In genomic region chr9:28921857-28922500, GRCh38 we compare ENCODE assay signal across 26 cellular contexts.
"Had no signal": no experiment of that assay in that cellular context is flagged by ENCODE, and none has a peak within 500 bp of the region (broad histone marks: within the 10 kb centered on the region; RNA-seq: fewer than 3 reads in every experiment).

No MANE protein-coding gene starts in this region.

- H3K27me3 Mint-ChIP-seq: activated CD4-positive, alpha-beta memory T cell treated with anti-CD3 and anti-CD28 coated beads, Interleukin-2, amount 10 ng/mL, durations not matched to agents 7 days and 5 days; activated CD4-positive, alpha-beta T cell treated with anti-CD3 and anti-CD28 coated beads for 36 hours; activated naive CD8-positive, alpha-beta T cell; central memory CD8-positive, alpha-beta T cell; IgD-negative memory B cell; T-helper 17 cell had no signal

- H3K36me3 Mint-ChIP-seq: activated naive CD8-positive, alpha-beta T cell; brain; IgD-negative memory B cell had no signal

- H3K36me3 ChIP-seq: Peyer's patch, SJSA1, WERI-Rb-1 had no signal

- H3K4me3 Mint-ChIP-seq: activated CD4-positive, alpha-beta memory T cell treated with anti-CD3 and anti-CD28 coated beads, Interleukin-2, amount 10 ng/mL, durations not matched to agents 7 days and 5 days; activated CD4-positive, alpha-beta T cell treated with anti-CD3 and anti-CD28 coated beads for 36 hours; activated naive CD4-positive, alpha-beta T cell treated with anti-CD3 and anti-CD28 coated beads for 36 hours; activated naive CD8-positive, alpha-beta T cell; central memory CD8-positive, alpha-beta T cell; IgD-negative memory B cell; T-helper 17 cell had no signal

- H3K27ac Mint-ChIP-seq: activated CD4-positive, alpha-beta memory T cell treated with anti-CD3 and anti-CD28 coated beads, Interleukin-2, amount 10 ng/mL, durations not matched to agents 7 days and 5 days; activated CD4-positive, alpha-beta T cell treated with anti-CD3 and anti-CD28 coated beads for 36 hours; activated naive CD4-positive, alpha-beta T cell treated with anti-CD3 and anti-CD28 coated beads for 36 hours; activated naive CD8-positive, alpha-beta T cell; IgD-negative memory B cell; T-helper 17 cell had no signal

- FAIRE-seq: astrocyte had no signal

- H3K9me3 ChIP-seq: Peyer's patch, SJSA1 had no signal

- ATAC-seq: activated CD4-positive, alpha-beta T cell treated with anti-CD3 and anti-CD28 coated beads for 36 hours; T-helper 17 cell had no signal

- DNase-seq: activated CD4-positive, alpha-beta memory T cell treated with anti-CD3 and anti-CD28 coated beads, Interleukin-2, amount 10 ng/mL, durations not matched to agents 7 days and 5 days; activated CD4-positive, alpha-beta T cell treated with anti-CD3 and anti-CD28 coated beads for 36 hours; activated CD4-positive, alpha-beta T cell treated with anti-CD3 and anti-CD28 coated beads, Interleukin-2, amount 50 U/mL, for 1 hour; activated CD8-positive, alpha-beta memory T cell treated with anti-CD3 and anti-CD28 coated beads, Interleukin-2, amount 50 U/mL, for 48 hours; activated effector memory CD4-positive, alpha-beta T cell treated with Interleukin-2 at 50 U/mL for 16 hours; activated naive CD4-positive, alpha-beta T cell treated with anti-CD3 and anti-CD28 coated beads for 36 hours; activated T-cell treated with anti-CD3 and anti-CD28 coated beads, Interleukin-2, amount 50 U/mL, for 1 hour; amygdala; KG1; NCI-H1092; NCI-H1417; NCI-H1694; NCI-H2029; NCI-H345; NCI-H510A; Peyer's patch; SHP77; T-helper 17 cell; T-helper 9 cell; WERI-Rb-1 had no signal

- H3K9me3 Mint-ChIP-seq: activated naive CD4-positive, alpha-beta T cell treated with anti-CD3 and anti-CD28 coated beads for 36 hours; brain had no signal

- H3K4me3 ChIP-seq: Peyer's patch, SJSA1 had no signal

- H3K27me3 ChIP-seq: Peyer's patch, SJSA1 had no signal

- H3K4me1 ChIP-seq: Peyer's patch, SJSA1 had no signal

- H3K27ac ChIP-seq: Peyer's patch, SJSA1, WERI-Rb-1 had no signal

- H3K4me1 Mint-ChIP-seq: activated CD4-positive, alpha-beta memory T cell treated with anti-CD3 and anti-CD28 coated beads, Interleukin-2, amount 10 ng/mL, durations not matched to agents 7 days and 5 days; activated CD4-positive, alpha-beta T cell treated with anti-CD3 and anti-CD28 coated beads for 36 hours; central memory CD8-positive, alpha-beta T cell; IgD-negative memory B cell; T-helper 17 cell had no signal
